1 cellular context compared by ENCODE assay signal in the genomic region with DNA sequence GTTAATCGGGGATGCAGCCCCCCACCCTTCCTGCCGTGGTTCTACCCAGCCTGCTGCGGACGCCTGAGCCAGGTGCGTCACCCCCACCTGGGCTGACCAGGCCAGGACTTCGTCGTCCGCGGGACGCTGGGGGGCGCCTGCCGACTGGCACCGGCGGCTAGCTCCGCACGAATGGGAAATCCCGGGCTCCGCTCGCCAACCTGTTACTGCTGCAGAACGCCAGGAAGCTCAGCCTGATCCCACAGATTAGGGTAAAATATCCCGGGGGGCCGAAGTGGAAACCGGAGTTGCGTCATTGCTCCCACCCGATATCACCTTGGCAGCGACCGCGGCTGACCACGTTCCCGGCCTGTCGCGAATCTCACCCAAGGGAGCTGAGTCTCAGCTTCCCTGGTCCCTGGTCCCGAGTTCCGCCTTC.
A peak's percentile ranks its signal among the peaks of the same experiment; 100 is the strongest.
TF ChIP-seq lines count a peak whose summit lies in the region.

No MANE protein-coding gene starts in this region.

TF ChIP-seq in WTC11, 78 proteins besides CTCF, POLR2A, EP300 and RAD21 (continued from another document):
- TF ChIP-seq, protein P1, sequence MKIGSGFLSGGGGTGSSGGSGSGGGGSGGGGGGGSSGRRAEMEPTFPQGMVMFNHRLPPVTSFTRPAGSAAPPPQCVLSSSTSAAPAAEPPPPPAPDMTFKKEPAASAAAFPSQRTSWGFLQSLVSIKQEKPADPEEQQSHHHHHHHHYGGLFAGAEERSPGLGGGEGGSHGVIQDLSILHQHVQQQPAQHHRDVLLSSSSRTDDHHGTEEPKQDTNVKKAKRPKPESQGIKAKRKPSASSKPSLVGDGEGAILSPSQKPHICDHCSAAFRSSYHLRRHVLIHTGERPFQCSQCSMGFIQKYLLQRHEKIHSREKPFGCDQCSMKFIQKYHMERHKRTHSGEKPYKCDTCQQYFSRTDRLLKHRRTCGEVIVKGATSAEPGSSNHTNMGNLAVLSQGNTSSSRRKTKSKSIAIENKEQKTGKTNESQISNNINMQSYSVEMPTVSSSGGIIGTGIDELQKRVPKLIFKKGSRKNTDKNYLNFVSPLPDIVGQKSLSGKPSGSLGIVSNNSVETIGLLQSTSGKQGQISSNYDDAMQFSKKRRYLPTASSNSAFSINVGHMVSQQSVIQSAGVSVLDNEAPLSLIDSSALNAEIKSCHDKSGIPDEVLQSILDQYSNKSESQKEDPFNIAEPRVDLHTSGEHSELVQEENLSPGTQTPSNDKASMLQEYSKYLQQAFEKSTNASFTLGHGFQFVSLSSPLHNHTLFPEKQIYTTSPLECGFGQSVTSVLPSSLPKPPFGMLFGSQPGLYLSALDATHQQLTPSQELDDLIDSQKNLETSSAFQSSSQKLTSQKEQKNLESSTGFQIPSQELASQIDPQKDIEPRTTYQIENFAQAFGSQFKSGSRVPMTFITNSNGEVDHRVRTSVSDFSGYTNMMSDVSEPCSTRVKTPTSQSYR (CRISPR knock-in tag; IDR thresholded peaks at IDR 0.05) = 0 out of 2 replicates have a peak, but pooled peaks have one; percentile 51
- TF ChIP-seq, protein P2, sequence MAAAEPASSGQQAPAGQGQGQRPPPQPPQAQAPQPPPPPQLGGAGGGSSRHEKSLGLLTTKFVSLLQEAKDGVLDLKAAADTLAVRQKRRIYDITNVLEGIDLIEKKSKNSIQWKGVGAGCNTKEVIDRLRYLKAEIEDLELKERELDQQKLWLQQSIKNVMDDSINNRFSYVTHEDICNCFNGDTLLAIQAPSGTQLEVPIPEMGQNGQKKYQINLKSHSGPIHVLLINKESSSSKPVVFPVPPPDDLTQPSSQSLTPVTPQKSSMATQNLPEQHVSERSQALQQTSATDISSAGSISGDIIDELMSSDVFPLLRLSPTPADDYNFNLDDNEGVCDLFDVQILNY (CRISPR knock-in tag; IDR thresholded peaks at IDR 0.05) = peak; percentile 67; the same call in 1 of the 2 replicates
- TF ChIP-seq PRRX2 (CRISPR knock-in tag; IDR thresholded peaks at IDR 0.05) (0 out of 2 replicates have a peak, but pooled peaks have one; percentile 13), NR3C1 (CRISPR knock-in tag; conservative IDR thresholded peaks at IDR 0.05; ENCODE audit: low read depth) (no peak), NFATC4 (CRISPR knock-in tag; IDR thresholded peaks at IDR 0.05) (no peak), NR1H2 (CRISPR knock-in tag; IDR thresholded peaks at IDR 0.05) (no peak), KAT7 (CRISPR knock-in tag; IDR thresholded peaks at IDR 0.05; ENCODE audit: borderline replicate concordance) (0 out of 2 replicates have a peak, but pooled peaks have one; percentile 16)
- TF ChIP-seq, protein P3, sequence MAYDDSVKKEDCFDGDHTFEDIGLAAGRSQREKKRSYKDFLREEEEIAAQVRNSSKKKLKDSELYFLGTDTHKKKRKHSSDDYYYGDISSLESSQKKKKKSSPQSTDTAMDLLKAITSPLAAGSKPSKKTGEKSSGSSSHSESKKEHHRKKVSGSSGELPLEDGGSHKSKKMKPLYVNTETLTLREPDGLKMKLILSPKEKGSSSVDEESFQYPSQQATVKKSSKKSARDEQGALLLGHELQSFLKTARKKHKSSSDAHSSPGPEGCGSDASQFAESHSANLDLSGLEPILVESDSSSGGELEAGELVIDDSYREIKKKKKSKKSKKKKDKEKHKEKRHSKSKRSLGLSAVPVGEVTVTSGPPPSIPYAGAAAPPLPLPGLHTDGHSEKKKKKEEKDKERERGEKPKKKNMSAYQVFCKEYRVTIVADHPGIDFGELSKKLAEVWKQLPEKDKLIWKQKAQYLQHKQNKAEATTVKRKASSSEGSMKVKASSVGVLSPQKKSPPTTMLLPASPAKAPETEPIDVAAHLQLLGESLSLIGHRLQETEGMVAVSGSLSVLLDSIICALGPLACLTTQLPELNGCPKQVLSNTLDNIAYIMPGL (CRISPR knock-in tag; IDR thresholded peaks at IDR 0.05) = peak; percentile 86; the same call in 1 of the 2 replicates
- TF ChIP-seq, protein P4, sequence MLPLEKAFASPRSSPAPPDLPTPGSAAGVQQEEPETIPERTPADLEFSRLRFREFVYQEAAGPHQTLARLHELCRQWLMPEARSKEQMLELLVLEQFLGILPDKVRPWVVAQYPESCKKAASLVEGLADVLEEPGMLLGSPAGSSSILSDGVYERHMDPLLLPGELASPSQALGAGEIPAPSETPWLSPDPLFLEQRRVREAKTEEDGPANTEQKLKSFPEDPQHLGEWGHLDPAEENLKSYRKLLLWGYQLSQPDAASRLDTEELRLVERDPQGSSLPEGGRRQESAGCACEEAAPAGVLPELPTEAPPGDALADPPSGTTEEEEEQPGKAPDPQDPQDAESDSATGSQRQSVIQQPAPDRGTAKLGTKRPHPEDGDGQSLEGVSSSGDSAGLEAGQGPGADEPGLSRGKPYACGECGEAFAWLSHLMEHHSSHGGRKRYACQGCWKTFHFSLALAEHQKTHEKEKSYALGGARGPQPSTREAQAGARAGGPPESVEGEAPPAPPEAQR (CRISPR knock-in tag; IDR thresholded peaks at IDR 0.05) = no peak
